ENCODE assay signal across 8 cellular contexts in genomic region chr3:31377045-31377642, GRCh38.
DNase-seq lines count a peak whose midpoint lies in the region; ATAC-seq lines count a peak whose summit lies in the region.

No MANE protein-coding gene starts in this region.

- no peak overlapping the region for H3K4me3 ChIP-seq in Karpas-422 (ENCODE audit: low read length)

- H3K36me3 ChIP-seq in Karpas-422 (ENCODE audit: insufficient read depth, low read length) = no peaks in the 10 kb centered on the region

- H3K36me3 Mint-ChIP-seq in activated naive CD8-positive, alpha-beta T cell treated with anti-CD3 and anti-CD28 coated beads, Interleukin-2, amount 50 U/mL, for 24 hours (ENCODE audit: low read depth) = no peaks in the 10 kb centered on the region

- H3K4me1 ChIP-seq in Karpas-422 (ENCODE audit: low read length) = no peaks in the 10 kb centered on the region

- H3K27ac ChIP-seq in Karpas-422 (ENCODE audit: low read length) = no peak overlapping the region

- no peak overlapping the region for H3K9ac ChIP-seq in Karpas-422 (ENCODE audit: low read length)

- H3K4me3 Mint-ChIP-seq in activated naive CD8-positive, alpha-beta T cell treated with anti-CD3 and anti-CD28 coated beads, Interleukin-2, amount 50 U/mL, for 24 hours = no peak overlapping the region

- H3K27me3 Mint-ChIP-seq in activated naive CD8-positive, alpha-beta T cell treated with anti-CD3 and anti-CD28 coated beads, Interleukin-2, amount 50 U/mL, for 24 hours = no peaks in the 10 kb centered on the region

- no peak overlapping the region for H2AFZ ChIP-seq in Karpas-422 (ENCODE audit: low read length)

- H3K9me3 ChIP-seq in Karpas-422 (ENCODE audit: low read length) = no peaks in the 10 kb centered on the region

- peak; percentile 99 for ATAC-seq in activated naive CD8-positive, alpha-beta T cell treated with anti-CD3 and anti-CD28 coated beads, Interleukin-2, amount 50 U/mL, for 24 hours
- ATAC-seq in HG03280 (IDR thresholded peaks at IDR 0.05; ENCODE audit: unreplicated experiment) (no peak), HG03159 (IDR thresholded peaks at IDR 0.05; ENCODE audit: unreplicated experiment) (no peak), GM21381 (IDR thresholded peaks at IDR 0.05; ENCODE audit: unreplicated experiment) (no peak)

- no peak overlapping the region for H3K27ac Mint-ChIP-seq in activated naive CD8-positive, alpha-beta T cell treated with anti-CD3 and anti-CD28 coated beads, Interleukin-2, amount 50 U/mL, for 24 hours

- DNase-seq in DMS53 (lab: John Stamatoyannopoulos, UW) (peak; percentile 90), HuH-7 (ENCODE audit: low spot score) (peak; percentile 35), mucosa of gallbladder (ENCODE audit: low spot score) (peak; percentile 60), Karpas-422 (no peak)
- peak; percentile 2 for DNase-seq in activated naive CD8-positive, alpha-beta T cell treated with anti-CD3 and anti-CD28 coated beads, Interleukin-2, amount 50 U/mL, for 24 hours

- peaks cover 14% of the 10 kb centered on the region for H3K4me1 Mint-ChIP-seq in activated naive CD8-positive, alpha-beta T cell treated with anti-CD3 and anti-CD28 coated beads, Interleukin-2, amount 50 U/mL, for 24 hours

- no peak overlapping the region for H3K4me2 ChIP-seq in Karpas-422 (ENCODE audit: low read depth, low read length, poor library complexity, severe bottlenecking)

- no peaks in the 10 kb centered on the region for H3K27me3 ChIP-seq in Karpas-422 (ENCODE audit: low read length)

- no peaks in the 10 kb centered on the region for H3K9me3 Mint-ChIP-seq in activated naive CD8-positive, alpha-beta T cell treated with anti-CD3 and anti-CD28 coated beads, Interleukin-2, amount 50 U/mL, for 24 hours

- H4K20me1 ChIP-seq in Karpas-422 (ENCODE audit: insufficient read depth, low read depth, low read length) = no peaks in the 10 kb centered on the region

- H3K9me2 ChIP-seq in Karpas-422 (replicated peaks; ENCODE audit: insufficient read depth, low read length) = no peaks in the 10 kb centered on the region

- no peaks in the 10 kb centered on the region for H3K79me2 ChIP-seq in Karpas-422 (ENCODE audit: low read length)
